9 cellular contexts compared by ENCODE assay signal in genomic region chr1:109790735-109791494, GRCh38. TPM values are rescaled to one million over a fixed set of nuclear protein-coding genes. Genes with fewer than 3 reads are reported as not detected.
DNase-seq lines count a peak whose midpoint lies in the region; ATAC-seq and TF ChIP-seq lines count a peak whose summit lies in the region.
"Had no signal": no experiment of that assay in that cellular context is flagged by ENCODE, and none has a peak within 500 bp of the region (broad histone marks: within the 10 kb centered on the region; RNA-seq: fewer than 3 reads in every experiment).

No MANE protein-coding gene starts in this region.

- in situ Hi-C loops in KBM-7 (cut with MboI; ENCODE audit: low pct_unique_long_range_greater_than_20kb, low sequenced_read_pairs), result no loop called here

- H3K27ac ChIP-seq in subcutaneous abdominal adipose tissue (ENCODE audit: low read depth, low read length) (peak overlapping the region; percentile 74), RWPE1 (no peak overlapping the region)
- H3K27ac ChIP-seq: C4-2B had no signal

- ATAC-seq in natural killer cell, result peak; percentile 80 to 89 (median 81)

- no peaks in the 10 kb centered on the region for H3K9me3 ChIP-seq in subcutaneous abdominal adipose tissue (ENCODE audit: control insufficient read depth in 5 of 5, low read length in 5 of 5)

- H3K27ac Mint-ChIP-seq in activated CD4-positive, alpha-beta T cell treated with anti-CD3 and anti-CD28 coated beads, Interleukin-2, amount 10 ng/mL, durations not matched to agents 7 days and 5 days, result peak overlapping the region; percentile 94
- peak overlapping the region; percentile 41 to 79 for H3K27ac Mint-ChIP-seq in natural killer cell

- H3K4me1 Mint-ChIP-seq in activated CD4-positive, alpha-beta T cell treated with anti-CD3 and anti-CD28 coated beads, Interleukin-2, amount 10 ng/mL, durations not matched to agents 7 days and 5 days, result peaks cover 83% of the 10 kb centered on the region
- peaks cover 71 to 78% of the 10 kb centered on the region in 2 donors for H3K4me1 Mint-ChIP-seq in natural killer cell

- H3K4me1 ChIP-seq in subcutaneous abdominal adipose tissue (ENCODE audit: control insufficient read depth in 5 of 5, insufficient read depth in 5 of 5, low read length in 5 of 5), result peaks cover 33 to 72% (median 59%) of the 10 kb centered on the region in 5 donors

- no peaks in the 10 kb centered on the region for H3K27me3 ChIP-seq in subcutaneous abdominal adipose tissue (ENCODE audit: control insufficient read depth in 5 of 5, insufficient read depth in 4 of 5, low read length in 5 of 5)

- peak; percentile 92 for DNase-seq in NK-92 treated with Interleukin-12 subunit alpha and Interleukin-12 subunit beta, amount 100 ng/mL, for 24 hours (lab: John Stamatoyannopoulos, UW)
- DNase-seq in NK-92 (lab: John Stamatoyannopoulos, UW; ENCODE audit: unreplicated experiment), result no peak
- peak; percentile 88 for DNase-seq in KBM-7
- DNase-seq in activated CD4-positive, alpha-beta T cell treated with anti-CD3 and anti-CD28 coated beads, Interleukin-2, amount 10 ng/mL, durations not matched to agents 7 days and 5 days, result peak; percentile 83
- peak; percentile 56 for DNase-seq in effector CD4-positive, alpha-beta T cell
- DNase-seq in natural killer cell, result peak; percentile 74
- DNase-seq in RWPE1 (ENCODE audit: low spot score), result no peak

- POLR2A ChIA-PET in activated CD4-positive, alpha-beta T cell treated with anti-CD3 and anti-CD28 coated beads, Interleukin-2, amount 10 ng/mL, durations not matched to agents 7 days and 5 days (lab: Charles Lee), result interaction anchor here (0.6 kb wide), 2 partner anchors 10 to 129 kb away, joined by 3 to 4 read pairs; no protein-coding TSS in a partner anchor
- POLR2A ChIA-PET in RWPE1 (lab: Yijun Ruan, JAX; ENCODE audit: low non-redundant PET), result no interaction called here

- intact Hi-C loops in natural killer cell (cut with micrococcal nuclease), result loop anchor here (1.0 kb wide), 1 partner anchor 193 kb away; the partner anchor contains the start of gene AHCYL1

- no peak overlapping the region for H3K4me3 Mint-ChIP-seq in activated CD4-positive, alpha-beta T cell treated with anti-CD3 and anti-CD28 coated beads, Interleukin-2, amount 10 ng/mL, durations not matched to agents 7 days and 5 days
- peak overlapping the region; percentile 42 for H3K4me3 Mint-ChIP-seq in natural killer cell

- H3K4me3 ChIP-seq in subcutaneous abdominal adipose tissue (ENCODE audit: low read depth in 1 of 5, low read length in 5 of 5), result no peak overlapping the region

- no peaks in the 10 kb centered on the region for H3K27me3 Mint-ChIP-seq in activated CD4-positive, alpha-beta T cell treated with anti-CD3 and anti-CD28 coated beads, Interleukin-2, amount 10 ng/mL, durations not matched to agents 7 days and 5 days
- H3K27me3 Mint-ChIP-seq in natural killer cell (ENCODE audit: low read depth in 2 of 2), result peaks cover 14 to 16% of the 10 kb centered on the region in 2 donors

- peaks cover 5% of the 10 kb centered on the region for H3K36me3 Mint-ChIP-seq in activated CD4-positive, alpha-beta T cell treated with anti-CD3 and anti-CD28 coated beads, Interleukin-2, amount 10 ng/mL, durations not matched to agents 7 days and 5 days (ENCODE audit: low read depth)
- no peaks in the 10 kb centered on the region for H3K36me3 Mint-ChIP-seq in natural killer cell

- H3K9me3 Mint-ChIP-seq in activated CD4-positive, alpha-beta T cell treated with anti-CD3 and anti-CD28 coated beads, Interleukin-2, amount 10 ng/mL, durations not matched to agents 7 days and 5 days, result no peaks in the 10 kb centered on the region
- H3K9me3 Mint-ChIP-seq in natural killer cell, result no peaks in the 10 kb centered on the region

- TF ChIP-seq CTCF in natural killer cell (IDR thresholded peaks at IDR 0.05) (peak; percentile 74), RWPE1 (conservative IDR thresholded peaks at IDR 0.05; ENCODE audit: low read depth) (no peak)

- no peaks in the 10 kb centered on the region for H3K36me3 ChIP-seq in subcutaneous abdominal adipose tissue (ENCODE audit: control insufficient read depth in 5 of 5, insufficient read depth in 5 of 5, low read length in 5 of 5)

- peak overlapping the region in 4 of 5 donors; percentile 29 to 55 (median 30) for H3K9ac ChIP-seq in subcutaneous abdominal adipose tissue (ENCODE audit: low read length in 5 of 5)

- CTCF ChIA-PET in activated CD4-positive, alpha-beta T cell treated with anti-CD3 and anti-CD28 coated beads, Interleukin-2, amount 10 ng/mL, durations not matched to agents 7 days and 5 days (lab: Charles Lee), result interaction anchor here (0.7 to 25.5 kb wide), 29 partner anchors 9 to 213 kb away, joined by 3 to 475 read pairs (median 4); partner anchors contain the start of genes AHCYL1 and GSTM4
- CTCF ChIA-PET in RWPE1 (lab: Yijun Ruan, JAX), result no interaction called here

RNA-seq across cellular contexts. Expression of gene EPS8L3, which starts 27.2 kb away (rescaled TPM):
- total RNA-seq in activated CD4-positive, alpha-beta T cell treated with anti-CD3 and anti-CD28 coated beads, Interleukin-2, amount 10 ng/mL, durations not matched to agents 7 days and 5 days, result not detected
- total RNA-seq in natural killer cell, result under 1 TPM in 1 of 3 donors, not detected in 2; 0.47 TPM

RNA-seq across cellular contexts. Expression of gene GSTM3, which starts 50.1 kb away (rescaled TPM):
- 1 to 10 TPM; 6.3 to 8.2 TPM for total RNA-seq in activated CD4-positive, alpha-beta T cell treated with anti-CD3 and anti-CD28 coated beads, Interleukin-2, amount 10 ng/mL, durations not matched to agents 7 days and 5 days
- 1 to 10 TPM; 1.7 to 3.0 (median 3.0) TPM for total RNA-seq in natural killer cell

Comparison
In these comparisons a context has a peak if more than half of its experiments do, and no peak if none do; other contexts are left out.
1. DNase-seq: peak in NK-92 treated with Interleukin-12 subunit alpha and Interleukin-12 subunit beta, amount 100 ng/mL, for 24 hours (single experiment), KBM-7 (single experiment), activated CD4-positive, alpha-beta T cell treated with anti-CD3 and anti-CD28 coated beads, Interleukin-2, amount 10 ng/mL, durations not matched to agents 7 days and 5 days (single experiment), effector CD4-positive, alpha-beta T cell (single experiment) and natural killer cell (single experiment); none in NK-92 (single experiment) and RWPE1 (single experiment).